8 cellular contexts compared by ENCODE assay signal in the genomic region with DNA sequence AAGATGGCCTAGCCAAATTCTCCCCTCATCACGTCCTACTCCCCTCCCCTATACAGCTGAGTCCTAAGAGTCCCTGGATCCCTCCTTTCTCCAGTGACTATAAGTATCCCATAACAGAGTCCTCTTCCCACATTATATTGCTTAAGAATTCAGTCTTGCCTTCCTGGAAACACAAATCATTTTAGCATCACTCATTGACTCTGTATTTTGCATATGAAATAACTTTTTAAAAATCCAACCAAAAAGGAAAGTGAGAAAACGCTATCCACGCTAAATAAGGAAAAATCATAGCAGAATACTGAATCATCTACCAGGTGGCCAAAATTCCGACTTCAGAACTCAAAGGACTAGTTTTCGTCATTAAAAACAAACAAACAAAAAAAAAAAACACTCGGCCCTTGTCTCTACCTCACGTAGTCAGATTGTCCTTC.
DNase-seq lines count a peak whose midpoint lies in the region; ATAC-seq, FAIRE-seq and TF ChIP-seq lines count a peak whose summit lies in the region.

No MANE protein-coding gene starts in this region.

- TF ChIP-seq POLR2A in heart left ventricle (IDR thresholded peaks at IDR 0.05) (no peak), right lobe of liver (IDR thresholded peaks at IDR 0.05) (no peak)

- no peak overlapping the region for H3K4me3 Mint-ChIP-seq in T-cell

- 63 to 74% (median 65%) methylated on average over 7 of the region's 7 CpGs for WGBS in heart left ventricle, 4 donors
- WGBS in right lobe of liver (ENCODE audit: insufficient coverage, low coverage, low lambda C conversion rate, missing lambda C conversion rate), result 46% methylated on average over 7 of the region's 7 CpGs

- no peaks in the 10 kb centered on the region for H3K9me3 Mint-ChIP-seq in T-cell

- CTCF ChIA-PET in T-cell (lab: Charles Lee), result interaction anchor here (0.6 to 5.3 kb wide), 8 partner anchors 106 to 380 kb away, joined by 3 to 97 read pairs (median 9); partner anchors contain the start of gene SAMD4A (in 2 of the 2)

- peak overlapping the region; percentile 31 to 96 (median 91) for H3K27ac ChIP-seq in heart left ventricle
- H3K27ac ChIP-seq in right lobe of liver, result peak overlapping the region in 2 of 3 donors; percentile 43 to 45
- peak overlapping the region; percentile 77 for H3K27ac ChIP-seq in upper lobe of right lung

- H3K4me1 Mint-ChIP-seq in T-cell, result peaks cover 29 to 33% (median 31%) of the 10 kb centered on the region in 3 donors

- POLR2A ChIA-PET in T-cell (lab: Charles Lee), result interaction anchor here (0.5 to 0.8 kb wide), 2 partner anchors 176 to 208 kb away, joined by 4 to 5 read pairs; no protein-coding TSS in a partner anchor

- H3K4me1 ChIP-seq in heart left ventricle (peaks cover 0 to 92% (median 54%) of the 10 kb centered on the region in 12 donors), right lobe of liver (peaks cover 0 to 36% (median 11%) of the 10 kb centered on the region in 4 donors), upper lobe of right lung (peaks cover 21% of the 10 kb centered on the region)

- no peaks in the 10 kb centered on the region for H3K27me3 ChIP-seq in heart left ventricle
- no peaks in the 10 kb centered on the region for H3K27me3 ChIP-seq in right lobe of liver
- no peaks in the 10 kb centered on the region for H3K27me3 ChIP-seq in upper lobe of right lung

- H3K4me3 ChIP-seq in heart left ventricle (peak overlapping the region in 2 of 12 donors; percentile 14 to 25), right lobe of liver (no peak overlapping the region), upper lobe of right lung (no peak overlapping the region)

- H3K9me3 ChIP-seq in heart left ventricle (no peaks in the 10 kb centered on the region), right lobe of liver (no peaks in the 10 kb centered on the region), upper lobe of right lung (no peaks in the 10 kb centered on the region)

- H3K27me3 Mint-ChIP-seq in T-cell, result peaks cover 4% of the 10 kb centered on the region in 2 donors

- no peaks in the 10 kb centered on the region for H3K36me3 Mint-ChIP-seq in T-cell

- H3K27ac Mint-ChIP-seq in T-cell, result peak overlapping the region in 1 of 2 donors; percentile 28

- DNase-seq in heart left ventricle (no peak), Right ventricle myocardium inferior (ENCODE audit: missing footprints) (no peak), amniotic epithelial cell (ENCODE audit: low read depth) (peak; percentile 47), right lobe of liver (no peak), upper lobe of right lung (no peak), T-cell (no peak), RCC 7860 (ENCODE audit: low spot score) (no peak)

- intact Hi-C loops in heart left ventricle (cut with DNase I) (loop anchor here (2.0 to 5.0 kb wide), 7 partner anchors 35 to 208 kb away; no protein-coding TSS in a partner anchor), Right ventricle myocardium inferior (cut with DNase I) (loop anchor here (2.0 to 10.0 kb wide), 5 partner anchors 32 to 352 kb away; partner anchors contain the start of gene LGALS3), right lobe of liver (cut with DNase I) (loop anchor here (5.0 to 10.0 kb wide), 2 partner anchors 80 to 208 kb away; partner anchors contain the start of gene SAMD4A (in 1 of the 2)), upper lobe of right lung (cut with DNase I) (loop anchor here (5.0 kb wide), 1 partner anchor 205 kb away; the partner anchor contains the start of gene SAMD4A)

- no peak for FAIRE-seq in RCC 7860 (lab: Jason Lieb, UNC)

- peaks cover 0 to 56% (median 23%) of the 10 kb centered on the region in 9 donors for H3K36me3 ChIP-seq in heart left ventricle
- H3K36me3 ChIP-seq in right lobe of liver, result peaks cover 0 to 16% (median 4%) of the 10 kb centered on the region in 4 donors
- H3K36me3 ChIP-seq in upper lobe of right lung, result peaks cover 7% of the 10 kb centered on the region

- TF ChIP-seq CTCF in heart left ventricle (IDR thresholded peaks at IDR 0.05) (no peak), right lobe of liver (IDR thresholded peaks at IDR 0.05) (no peak), upper lobe of right lung (IDR thresholded peaks at IDR 0.05) (no peak)

- ATAC-seq in heart left ventricle (no peak), Right ventricle myocardium inferior (no peak), right lobe of liver (peak in 1 of 4 donors; percentile 4), upper lobe of right lung (no peak), T-cell (replicated peaks in 1 of 4) (no peak), GM19328 (IDR thresholded peaks at IDR 0.05; ENCODE audit: unreplicated experiment) (no peak)
